In the genomic region with DNA sequence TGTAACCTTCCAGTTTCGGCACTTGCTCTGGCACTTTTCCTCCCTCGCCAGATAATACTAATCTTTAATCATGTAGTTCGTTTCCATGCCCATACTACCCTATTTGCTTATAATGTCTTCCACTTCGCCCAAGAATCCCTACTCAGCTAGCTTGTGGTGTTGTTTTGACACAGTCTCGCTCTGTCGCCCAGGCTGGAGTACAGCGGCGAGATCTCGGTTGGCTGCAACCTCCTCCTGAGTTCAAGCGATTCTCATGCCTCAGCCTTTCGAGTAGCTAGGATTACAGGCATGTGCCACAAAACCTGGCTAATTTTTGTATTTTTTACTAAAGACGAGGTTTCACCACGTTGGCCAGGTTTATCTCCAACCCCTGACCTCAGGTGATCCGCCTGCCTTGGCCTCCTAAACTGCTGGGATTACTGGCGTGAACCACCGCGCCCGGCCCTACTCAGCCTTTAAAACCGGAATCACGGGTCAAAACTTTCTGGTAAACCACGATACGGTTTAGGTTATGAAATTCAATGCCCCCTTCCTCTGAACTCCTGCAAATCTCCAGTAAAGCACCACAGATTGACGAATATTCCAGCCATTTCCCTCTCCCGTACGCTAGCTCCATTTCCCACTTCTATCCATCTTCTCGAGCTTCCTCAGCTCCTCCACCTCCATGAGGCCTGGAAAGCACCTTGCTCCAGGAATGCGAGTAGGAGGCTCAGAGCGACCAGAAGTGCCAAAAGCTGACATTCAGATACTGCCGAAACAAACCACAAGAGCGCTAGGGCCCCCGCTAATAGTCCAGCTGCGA, we compare ENCODE assay signal across 1 cellular context.
TF ChIP-seq lines count a peak whose summit lies in the region.

No MANE protein-coding gene starts in this region.

TF ChIP-seq in HepG2, 621 proteins besides CTCF, POLR2A, EP300 and RAD21 (continued from another document and continues in another):
- TF ChIP-seq CAMTA2 (CRISPR knock-in tag; IDR thresholded peaks at IDR 0.05; ENCODE audit: borderline replicate concordance), result 0 out of 2 replicates have a peak, but pooled peaks have one; percentile 44
- TF ChIP-seq ZNF160 (CRISPR knock-in tag; IDR thresholded peaks at IDR 0.05), result 0 out of 2 replicates have a peak, but pooled peaks have one; percentile 31
- TF ChIP-seq STAT5B (CRISPR knock-in tag; IDR thresholded peaks at IDR 0.05), result 0 out of 2 replicates have a peak, but pooled peaks have one; percentile 1
- peak; percentile 13; the same call in 1 of the 2 replicates for TF ChIP-seq SATB2 (CRISPR knock-in tag; IDR thresholded peaks at IDR 0.05)
- 0 out of 2 replicates have a peak, but pooled peaks have one; percentile 5 for TF ChIP-seq ZNF761 (CRISPR knock-in tag; conservative IDR thresholded peaks at IDR 0.05)
- peak; percentile 61 for TF ChIP-seq ASH2L (IDR thresholded peaks at IDR 0.05; ENCODE audit: insufficient read length, low read depth, low read length)
- TF ChIP-seq ZFY (CRISPR knock-in tag; IDR thresholded peaks at IDR 0.05), result no peak; the same call in none of the 2 replicates
- TF ChIP-seq AHDC1 (CRISPR knock-in tag; IDR thresholded peaks at IDR 0.05; ENCODE audit: borderline replicate concordance), result no peak
- no peak for TF ChIP-seq ZNF367 (CRISPR knock-in tag; IDR thresholded peaks at IDR 0.05; ENCODE audit: borderline replicate concordance)
- TF ChIP-seq TBL1XR1 (IDR thresholded peaks at IDR 0.05; ENCODE audit: borderline replicate concordance, low read length, partially characterized antibody), result peak; percentile 18
- TF ChIP-seq, protein P1, sequence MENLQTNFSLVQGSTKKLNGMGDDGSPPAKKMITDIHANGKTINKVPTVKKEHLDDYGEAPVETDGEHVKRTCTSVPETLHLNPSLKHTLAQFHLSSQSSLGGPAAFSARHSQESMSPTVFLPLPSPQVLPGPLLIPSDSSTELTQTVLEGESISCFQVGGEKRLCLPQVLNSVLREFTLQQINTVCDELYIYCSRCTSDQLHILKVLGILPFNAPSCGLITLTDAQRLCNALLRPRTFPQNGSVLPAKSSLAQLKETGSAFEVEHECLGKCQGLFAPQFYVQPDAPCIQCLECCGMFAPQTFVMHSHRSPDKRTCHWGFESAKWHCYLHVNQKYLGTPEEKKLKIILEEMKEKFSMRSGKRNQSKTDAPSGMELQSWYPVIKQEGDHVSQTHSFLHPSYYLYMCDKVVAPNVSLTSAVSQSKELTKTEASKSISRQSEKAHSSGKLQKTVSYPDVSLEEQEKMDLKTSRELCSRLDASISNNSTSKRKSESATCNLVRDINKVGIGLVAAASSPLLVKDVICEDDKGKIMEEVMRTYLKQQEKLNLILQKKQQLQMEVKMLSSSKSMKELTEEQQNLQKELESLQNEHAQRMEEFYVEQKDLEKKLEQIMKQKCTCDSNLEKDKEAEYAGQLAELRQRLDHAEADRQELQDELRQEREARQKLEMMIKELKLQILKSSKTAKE (CRISPR knock-in tag; IDR thresholded peaks at IDR 0.05; ENCODE audit: borderline replicate concordance), result 0 out of 2 replicates have a peak, but pooled peaks have one; percentile 39
- no peak for TF ChIP-seq ESRRA (CRISPR knock-in tag; IDR thresholded peaks at IDR 0.05; ENCODE audit: low read depth)
- peak; percentile 12; the same call in 1 of the 2 replicates for TF ChIP-seq ZMYM2 (CRISPR knock-in tag; IDR thresholded peaks at IDR 0.05)
- TF ChIP-seq CBFB (CRISPR knock-in tag; IDR thresholded peaks at IDR 0.05), result 0 out of 2 replicates have a peak, but pooled peaks have one; percentile 10
- TF ChIP-seq, protein P2, sequence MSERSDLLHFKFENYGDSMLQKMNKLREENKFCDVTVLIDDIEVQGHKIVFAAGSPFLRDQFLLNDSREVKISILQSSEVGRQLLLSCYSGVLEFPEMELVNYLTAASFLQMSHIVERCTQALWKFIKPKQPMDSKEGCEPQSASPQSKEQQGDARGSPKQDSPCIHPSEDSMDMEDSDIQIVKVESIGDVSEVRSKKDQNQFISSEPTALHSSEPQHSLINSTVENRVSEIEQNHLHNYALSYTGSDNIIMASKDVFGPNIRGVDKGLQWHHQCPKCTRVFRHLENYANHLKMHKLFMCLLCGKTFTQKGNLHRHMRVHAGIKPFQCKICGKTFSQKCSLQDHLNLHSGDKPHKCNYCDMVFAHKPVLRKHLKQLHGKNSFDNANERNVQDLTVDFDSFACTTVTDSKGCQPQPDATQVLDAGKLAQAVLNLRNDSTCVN (CRISPR knock-in tag; IDR thresholded peaks at IDR 0.05; ENCODE audit: borderline replicate concordance), result no peak
- TF ChIP-seq ARID4A (CRISPR knock-in tag; IDR thresholded peaks at IDR 0.05; ENCODE audit: borderline replicate concordance), result no peak
- 0 out of 2 replicates have a peak, but pooled peaks have one; percentile 4 for TF ChIP-seq MTERF4 (CRISPR knock-in tag; IDR thresholded peaks at IDR 0.05)
- 0 out of 2 replicates have a peak, but pooled peaks have one; percentile 23 for TF ChIP-seq ZC3H13 (CRISPR knock-in tag; IDR thresholded peaks at IDR 0.05)
- 0 out of 2 replicates have a peak, but pooled peaks have one; percentile 4 for TF ChIP-seq ZNF317 (CRISPR knock-in tag; IDR thresholded peaks at IDR 0.05)
- peak; percentile 44 for TF ChIP-seq GFI1 (CRISPR knock-in tag; IDR thresholded peaks at IDR 0.05; ENCODE audit: borderline replicate concordance)
- TF ChIP-seq ZSCAN31 (CRISPR knock-in tag; IDR thresholded peaks at IDR 0.05; ENCODE audit: low read depth), result 0 out of 2 replicates have a peak, but pooled peaks have one; percentile 11
- TF ChIP-seq KDM5A (IDR thresholded peaks at IDR 0.05; ENCODE audit: borderline replicate concordance, low read length), result peak; percentile 43; the same call in 1 of the 2 replicates
- 0 out of 2 replicates have a peak, but pooled peaks have one; percentile 21 for TF ChIP-seq ZNF790 (CRISPR knock-in tag; IDR thresholded peaks at IDR 0.05; ENCODE audit: borderline replicate concordance)
- TF ChIP-seq ZNF672 (CRISPR knock-in tag; IDR thresholded peaks at IDR 0.05), result 0 out of 2 replicates have a peak, but pooled peaks have one; percentile 48
- TF ChIP-seq, protein P3, sequence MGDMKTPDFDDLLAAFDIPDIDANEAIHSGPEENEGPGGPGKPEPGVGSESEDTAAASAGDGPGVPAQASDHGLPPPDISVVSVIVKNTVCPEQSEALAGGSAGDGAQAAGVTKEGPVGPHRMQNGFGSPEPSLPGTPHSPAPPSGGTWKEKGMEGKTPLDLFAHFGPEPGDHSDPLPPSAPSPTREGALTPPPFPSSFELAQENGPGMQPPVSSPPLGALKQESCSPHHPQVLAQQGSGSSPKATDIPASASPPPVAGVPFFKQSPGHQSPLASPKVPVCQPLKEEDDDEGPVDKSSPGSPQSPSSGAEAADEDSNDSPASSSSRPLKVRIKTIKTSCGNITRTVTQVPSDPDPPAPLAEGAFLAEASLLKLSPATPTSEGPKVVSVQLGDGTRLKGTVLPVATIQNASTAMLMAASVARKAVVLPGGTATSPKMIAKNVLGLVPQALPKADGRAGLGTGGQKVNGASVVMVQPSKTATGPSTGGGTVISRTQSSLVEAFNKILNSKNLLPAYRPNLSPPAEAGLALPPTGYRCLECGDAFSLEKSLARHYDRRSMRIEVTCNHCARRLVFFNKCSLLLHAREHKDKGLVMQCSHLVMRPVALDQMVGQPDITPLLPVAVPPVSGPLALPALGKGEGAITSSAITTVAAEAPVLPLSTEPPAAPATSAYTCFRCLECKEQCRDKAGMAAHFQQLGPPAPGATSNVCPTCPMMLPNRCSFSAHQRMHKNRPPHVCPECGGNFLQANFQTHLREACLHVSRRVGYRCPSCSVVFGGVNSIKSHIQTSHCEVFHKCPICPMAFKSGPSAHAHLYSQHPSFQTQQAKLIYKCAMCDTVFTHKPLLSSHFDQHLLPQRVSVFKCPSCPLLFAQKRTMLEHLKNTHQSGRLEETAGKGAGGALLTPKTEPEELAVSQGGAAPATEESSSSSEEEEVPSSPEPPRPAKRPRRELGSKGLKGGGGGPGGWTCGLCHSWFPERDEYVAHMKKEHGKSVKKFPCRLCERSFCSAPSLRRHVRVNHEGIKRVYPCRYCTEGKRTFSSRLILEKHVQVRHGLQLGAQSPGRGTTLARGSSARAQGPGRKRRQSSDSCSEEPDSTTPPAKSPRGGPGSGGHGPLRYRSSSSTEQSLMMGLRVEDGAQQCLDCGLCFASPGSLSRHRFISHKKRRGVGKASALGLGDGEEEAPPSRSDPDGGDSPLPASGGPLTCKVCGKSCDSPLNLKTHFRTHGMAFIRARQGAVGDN (CRISPR knock-in tag; IDR thresholded peaks at IDR 0.05), result no peak
- TF ChIP-seq HMG20B (CRISPR knock-in tag; conservative IDR thresholded peaks at IDR 0.05), result 0 out of 2 replicates have a peak, but pooled peaks have one; percentile 9
- TF ChIP-seq ZBTB37 (CRISPR knock-in tag; IDR thresholded peaks at IDR 0.05), result peak; percentile 78; the same call in 1 of the 2 replicates
- peak; percentile 46 for TF ChIP-seq TEAD3 (CRISPR knock-in tag; optimal IDR thresholded peaks at IDR 0.05; ENCODE audit: borderline replicate concordance)
